1 cellular context compared by ENCODE assay signal in the genomic region with DNA sequence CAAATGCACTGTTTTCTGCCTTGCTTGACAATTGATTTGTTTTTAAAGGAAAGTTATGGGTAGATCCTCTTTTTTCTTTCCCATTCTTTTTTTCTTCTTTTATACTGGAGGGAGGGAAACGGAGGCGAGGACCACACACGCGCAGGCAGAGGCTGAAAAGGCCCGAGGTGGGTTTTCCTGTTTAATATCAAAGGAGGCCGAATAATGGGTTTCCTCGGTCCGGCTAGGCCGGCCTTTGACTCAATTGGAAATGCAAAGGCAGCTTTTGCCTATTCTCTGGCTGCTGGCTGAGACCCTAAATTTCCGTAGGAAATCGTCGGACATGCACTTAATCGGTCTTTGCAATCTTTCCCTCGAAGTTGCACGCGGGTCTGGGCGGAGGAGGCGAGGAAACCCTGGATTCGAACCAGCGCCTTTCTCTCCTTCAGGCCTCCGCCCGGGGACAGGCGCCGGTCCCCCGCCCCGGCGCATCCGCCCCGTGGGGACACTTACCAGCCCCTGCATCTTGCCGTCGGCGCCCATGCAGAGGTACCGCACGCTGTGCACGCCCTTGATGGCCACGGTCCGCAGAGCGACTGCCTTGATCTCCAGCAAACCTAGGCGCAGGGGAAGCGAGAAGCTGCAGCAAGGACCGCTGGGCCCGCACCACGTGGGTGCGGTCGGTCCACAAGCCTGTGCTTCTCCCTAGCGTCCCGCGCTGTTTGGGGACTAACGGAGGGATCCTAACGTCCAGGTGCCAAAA.
A peak's percentile ranks its signal among the peaks of the same experiment; 100 is the strongest.
TF ChIP-seq lines count a peak whose summit lies in the region.

No MANE protein-coding gene starts in this region.

TF ChIP-seq in GM23338, 12 proteins besides CTCF, POLR2A, EP300 and RAD21:
- TF ChIP-seq JUNB (IDR thresholded peaks at IDR 0.05; ENCODE audit: unreplicated experiment) (no peak), POLR2AphosphoS5 (IDR thresholded peaks at IDR 0.05; ENCODE audit: low read depth) (peak; percentile 37; the same call in 1 of the 2 replicates)
